Comparison of ENCODE assay signal across 16 cellular contexts in the genomic region with DNA sequence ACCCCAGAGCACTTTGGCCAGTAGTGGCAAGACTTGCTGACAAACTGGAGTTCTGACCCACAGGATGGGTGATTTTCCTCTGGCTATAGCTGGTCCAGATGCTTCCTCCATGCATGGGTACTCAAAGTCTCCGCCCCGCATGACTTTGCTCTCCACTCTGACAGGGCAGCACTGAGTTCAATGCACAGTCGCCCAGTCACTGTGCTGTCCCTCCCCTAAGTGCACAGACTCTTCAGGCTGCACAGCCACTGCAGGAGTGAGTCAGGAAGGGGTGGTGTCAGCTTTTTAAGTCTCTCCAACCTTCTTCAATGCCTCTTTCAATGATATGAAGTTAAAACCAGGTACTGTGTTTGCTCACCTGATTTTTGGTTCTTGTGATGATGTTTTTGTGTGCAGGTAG.
"Had no signal": no experiment of that assay in that cellular context is flagged by ENCODE, and none has a peak within 500 bp of the region (broad histone marks: within the 10 kb centered on the region; RNA-seq: fewer than 3 reads in every experiment).

No MANE protein-coding gene starts in this region.

- ATAC-seq: activated naive CD8-positive, alpha-beta T cell treated with anti-CD3 and anti-CD28 coated beads, Interleukin-2, amount 50 U/mL, for 24 hours; activated T-helper 17 cell treated with anti-CD3 and anti-CD28 coated beads, Interleukin-2, amount 50 U/mL, for 72 hours; right cardiac atrium; T-helper 17 cell had no signal

- DNase-seq: activated CD4-positive, alpha-beta T cell treated with anti-CD3 and anti-CD28 coated beads, Interleukin-2, amount 10 ng/mL, durations not matched to agents 7 days and 5 days; activated CD8-positive, alpha-beta memory T cell treated with anti-CD3 and anti-CD28 coated beads for 24 hours; activated naive CD4-positive, alpha-beta T cell treated with anti-CD3 and anti-CD28 coated beads for 36 hours; activated naive CD8-positive, alpha-beta T cell treated with anti-CD3 and anti-CD28 coated beads, Interleukin-2, amount 50 U/mL, for 24 hours; aorta; glutamatergic neuron; hypothalamus; kidney glomerular epithelial cell; right cardiac atrium; stimulated activated CD4-positive, alpha-beta T cell treated with anti-CD3 and anti-CD28 coated beads, Interleukin-15, amount 100 ng/mL, for 24 hours; stimulated activated CD4-positive, alpha-beta T cell treated with anti-CD3 and anti-CD28 coated beads, Interleukin-4, amount 100 ng/mL, for 1 hour; stimulated activated naive CD4-positive, alpha-beta T cell; T-helper 17 cell; tibial artery; uterus had no signal
